Comparison of ENCODE assay signal across 8 cellular contexts in genomic region chr18:34223164-34223892, GRCh38. TPM values are rescaled to one million over a fixed set of nuclear protein-coding genes. Genes with fewer than 3 reads are reported as not detected.
DNase-seq lines count a peak whose midpoint lies in the region; ATAC-seq and TF ChIP-seq lines count a peak whose summit lies in the region.

No MANE protein-coding gene starts in this region.

- peaks cover 96% of the 10 kb centered on the region for H3K27me3 Mint-ChIP-seq in neural crest cell (ENCODE audit: low read depth)

- TF ChIP-seq CTCF in dorsolateral prefrontal cortex (IDR thresholded peaks at IDR 0.05 in 54 of 56, conservative IDR thresholded peaks at IDR 0.05 in 2 of 56; ENCODE audit: low read depth in 1 of 56, partially characterized antibody in 56 of 56) (peak in 1 of 56 donors; percentile 7), neural crest cell (conservative IDR thresholded peaks at IDR 0.05) (no peak)

- ATAC-seq in HG03095 (IDR thresholded peaks at IDR 0.05; ENCODE audit: unreplicated experiment) (no peak), HG03378 (IDR thresholded peaks at IDR 0.05; ENCODE audit: unreplicated experiment) (no peak)

- peak overlapping the region; percentile 48 to 88 (median 73) for H3K4me3 ChIP-seq in dorsolateral prefrontal cortex

- H3K9me3 Mint-ChIP-seq in neural crest cell, result no peaks in the 10 kb centered on the region

- intact Hi-C loops in dorsolateral prefrontal cortex (cut with DNase I), result loop anchor here (2.0 to 10.0 kb wide), 4 partner anchors 65 to 649 kb away; partner anchors contain the start of gene ASXL3 (in 2 of the 2)

- H3K27me3 ChIP-seq in dorsolateral prefrontal cortex, result peaks cover 0 to 26% (median 0%) of the 10 kb centered on the region in 45 donors

- peak overlapping the region in 57 of 59 donors; percentile 51 to 95 (median 87) for H3K27ac ChIP-seq in dorsolateral prefrontal cortex

- H3K36me3 Mint-ChIP-seq in neural crest cell (ENCODE audit: low read depth), result no peaks in the 10 kb centered on the region

- peaks cover 22% of the 10 kb centered on the region for H3K4me1 Mint-ChIP-seq in neural crest cell

- peak; percentile 50 for DNase-seq in DMS153 (lab: John Stamatoyannopoulos, UW)
- DNase-seq in NCI-H146 (lab: John Stamatoyannopoulos, UW), result peak; percentile 93
- DNase-seq in dorsolateral prefrontal cortex, result peak in 6 of 10 donors; percentile 10 to 56 (median 44)
- no peak for DNase-seq in neural crest cell (ENCODE audit: low read depth, low spot score)
- no peak for DNase-seq in stimulated activated CD4-positive, alpha-beta T cell treated with anti-CD3 and anti-CD28 coated beads, Interleukin-2, amount 100 ng/mL, for 48 hours
- no peak for DNase-seq in cortex of kidney (lab: John Stamatoyannopoulos, UW)

- H3K27ac Mint-ChIP-seq in neural crest cell (ENCODE audit: unreplicated experiment), result no peak overlapping the region

- peak overlapping the region; percentile 89 for H3K4me3 Mint-ChIP-seq in neural crest cell

RNA-seq across cellular contexts. Expression of gene NOL4, which starts 1.4 kb away (rescaled TPM):
- total RNA-seq in dorsolateral prefrontal cortex (10 to 100 TPM; 16.4 to 90.6 (median 56.2) TPM), neural crest cell (0.14 and 0.63 TPM in 2 replicates)

Comparison
In these comparisons a context has a peak if more than half of its experiments do, and no peak if none do; other contexts are left out.
1. DNase-seq: peak in DMS153 (single experiment), NCI-H146 (single experiment) and dorsolateral prefrontal cortex (6 of 10); none in neural crest cell (single experiment), stimulated activated CD4-positive, alpha-beta T cell treated with anti-CD3 and anti-CD28 coated beads, Interleukin-2, amount 100 ng/mL, for 48 hours (0 of 2) and cortex of kidney (single experiment).
2. RNA of gene NOL4, which starts 1.4 kb away (total RNA-seq): 16.4 to 90.6 TPM in dorsolateral prefrontal cortex; 0.14 to 0.63 TPM in neural crest cell; every median in the first group is over 10 times any median in the second.